Comparison of ENCODE assay signal across 14 cellular contexts in genomic region chr2:23554054-23554697, GRCh38.
A peak's percentile ranks its signal among the peaks of the same experiment; 100 is the strongest.
DNase-seq lines count a peak whose midpoint lies in the region; ATAC-seq, FAIRE-seq and TF ChIP-seq lines count a peak whose summit lies in the region.
"Had no signal": no experiment of that assay in that cellular context is flagged by ENCODE, and none has a peak within 500 bp of the region (broad histone marks: within the 10 kb centered on the region; RNA-seq: fewer than 3 reads in every experiment).

No MANE protein-coding gene starts in this region.

- no peaks in the 10 kb centered on the region for H3K27me3 ChIP-seq in sigmoid colon

- ATAC-seq in left ventricle myocardium superior (peak; percentile 85), GM19455 (IDR thresholded peaks at IDR 0.05; ENCODE audit: unreplicated experiment) (no peak)
- ATAC-seq: SK-N-SH treated with all-trans-retinoic acid at 6 μM for 48 hours had no signal

- TF ChIP-seq POLR2A in sigmoid colon (IDR thresholded peaks at IDR 0.05) (no peak), H54 (IDR thresholded peaks at IDR 0.05; ENCODE audit: low read depth, low read length) (no peak)

- 87 to 89% methylated on average over 24 of the region's 24 CpGs for WGBS in sigmoid colon, 2 donors

- DNase-seq in GM03348 (ENCODE audit: low spot score) (peak; percentile 51), chondrocyte (ENCODE audit: low spot score) (peak; percentile 75), left ventricle myocardium superior (peak; percentile 76), sigmoid colon (peak; percentile 86), NCI-H1092 (lab: John Stamatoyannopoulos, UW) (no peak), H54 (ENCODE audit: insufficient read length, low spot score) (no peak)
- no peak for DNase-seq in activated CD8-positive, alpha-beta memory T cell treated with anti-CD3 and anti-CD28 coated beads, Interleukin-2, amount 50 U/mL, for 4 hours
- DNase-seq: AML-193, HCEC 1CT, occipital lobe had no signal

- H3K4me1 ChIP-seq in sigmoid colon, result peaks cover 0 to 55% (median 28%) of the 10 kb centered on the region in 4 donors

- peaks cover 2% of the 10 kb centered on the region for H3K27me3 Mint-ChIP-seq in chondrocyte (ENCODE audit: low read depth)
- H3K27me3 Mint-ChIP-seq: activated naive CD4-positive, alpha-beta T cell treated with anti-CD3 and anti-CD28 coated beads, Interleukin-2, amount 50 U/mL, for 24 hours; central memory CD8-positive, alpha-beta T cell had no signal

- H3K27ac ChIP-seq in sigmoid colon, result peak overlapping the region; percentile 22 to 52 (median 39)

- H3K4me1 Mint-ChIP-seq in chondrocyte (ENCODE audit: low read depth), result peaks cover 15% of the 10 kb centered on the region
- H3K4me1 Mint-ChIP-seq: activated naive CD4-positive, alpha-beta T cell treated with anti-CD3 and anti-CD28 coated beads, Interleukin-2, amount 50 U/mL, for 24 hours; central memory CD8-positive, alpha-beta T cell had no signal

- intact Hi-C loops in left ventricle myocardium superior (cut with micrococcal nuclease), result no loop called here
- intact Hi-C loops in sigmoid colon (cut with DNase I), result no loop called here

- no peak overlapping the region for H3K27ac Mint-ChIP-seq in chondrocyte (ENCODE audit: unreplicated experiment)
- H3K27ac Mint-ChIP-seq: activated naive CD4-positive, alpha-beta T cell treated with anti-CD3 and anti-CD28 coated beads, Interleukin-2, amount 50 U/mL, for 24 hours had no signal

- H3K4me3 ChIP-seq in sigmoid colon, result no peak overlapping the region

- no peak for TF ChIP-seq EP300 in sigmoid colon (IDR thresholded peaks at IDR 0.05)

- H3K36me3 ChIP-seq in sigmoid colon, result no peaks in the 10 kb centered on the region

- H3K9me3 Mint-ChIP-seq in chondrocyte (ENCODE audit: low read depth), result no peaks in the 10 kb centered on the region
- H3K9me3 Mint-ChIP-seq: activated naive CD4-positive, alpha-beta T cell treated with anti-CD3 and anti-CD28 coated beads, Interleukin-2, amount 50 U/mL, for 24 hours; central memory CD8-positive, alpha-beta T cell had no signal

- peaks cover 5% of the 10 kb centered on the region for H3K36me3 Mint-ChIP-seq in chondrocyte (ENCODE audit: low read depth)
- H3K36me3 Mint-ChIP-seq: activated naive CD4-positive, alpha-beta T cell treated with anti-CD3 and anti-CD28 coated beads, Interleukin-2, amount 50 U/mL, for 24 hours had no signal

- TF ChIP-seq CTCF in chondrocyte (IDR thresholded peaks at IDR 0.05) (no peak), sigmoid colon (IDR thresholded peaks at IDR 0.05) (no peak)

- H3K9me3 ChIP-seq in sigmoid colon, result no peaks in the 10 kb centered on the region

- FAIRE-seq in H54 (lab: Jason Lieb, UNC), result no peak

- no peak overlapping the region for H3K4me3 Mint-ChIP-seq in chondrocyte (ENCODE audit: unreplicated experiment)
- H3K4me3 Mint-ChIP-seq: activated naive CD4-positive, alpha-beta T cell treated with anti-CD3 and anti-CD28 coated beads, Interleukin-2, amount 50 U/mL, for 24 hours; central memory CD8-positive, alpha-beta T cell had no signal

Comparison
In these comparisons a context has a peak if more than half of its experiments do, and no peak if none do; other contexts are left out.
1. DNase-seq: peak in GM03348 (single experiment), chondrocyte (single experiment), left ventricle myocardium superior (single experiment) and sigmoid colon (single experiment); none in NCI-H1092 (single experiment), H54 (single experiment) and activated CD8-positive, alpha-beta memory T cell treated with anti-CD3 and anti-CD28 coated beads, Interleukin-2, amount 50 U/mL, for 4 hours (single experiment).